In genomic region chr16:20938426-20938825, GRCh38 we compare ENCODE assay signal across 13 cellular contexts. TPM values are rescaled to one million over a fixed set of nuclear protein-coding genes. Genes with fewer than 3 reads are reported as not detected.
DNase-seq lines count a peak whose midpoint lies in the region; ATAC-seq and TF ChIP-seq lines count a peak whose summit lies in the region.
"Had no signal": no experiment of that assay in that cellular context is flagged by ENCODE, and none has a peak within 500 bp of the region (broad histone marks: within the 10 kb centered on the region; RNA-seq: fewer than 3 reads in every experiment).

No MANE protein-coding gene starts in this region.

- no peak overlapping the region for H3K4me3 ChIP-seq in epithelial cell of esophagus (ENCODE audit: low read length)
- H3K4me3 ChIP-seq: left ventricle myocardium inferior had no signal

- H3K9me3 Mint-ChIP-seq in activated naive CD8-positive, alpha-beta T cell treated with anti-CD3 and anti-CD28 coated beads, Interleukin-2, amount 10 ng/mL, durations not matched to agents 7 days and 5 days: no peaks in the 10 kb centered on the region
- no peaks in the 10 kb centered on the region for H3K9me3 Mint-ChIP-seq in activated naive CD8-positive, alpha-beta T cell treated with anti-CD3 and anti-CD28 coated beads for 36 hours
- no peaks in the 10 kb centered on the region for H3K9me3 Mint-ChIP-seq in stimulated activated naive CD8-positive, alpha-beta T cell treated with anti-CD3 and anti-CD28 coated beads, Interleukin-15, amount 100 ng/mL, for 72 hours
- H3K9me3 Mint-ChIP-seq: CD4-positive, alpha-beta T cell had no signal

- H3K4me3 Mint-ChIP-seq in activated naive CD8-positive, alpha-beta T cell treated with anti-CD3 and anti-CD28 coated beads, Interleukin-2, amount 10 ng/mL, durations not matched to agents 7 days and 5 days: no peak overlapping the region
- no peak overlapping the region for H3K4me3 Mint-ChIP-seq in activated naive CD8-positive, alpha-beta T cell treated with anti-CD3 and anti-CD28 coated beads for 36 hours
- H3K4me3 Mint-ChIP-seq in stimulated activated naive CD8-positive, alpha-beta T cell treated with anti-CD3 and anti-CD28 coated beads, Interleukin-15, amount 100 ng/mL, for 72 hours: no peak overlapping the region
- H3K4me3 Mint-ChIP-seq: CD4-positive, alpha-beta T cell had no signal

- peaks cover 17% of the 10 kb centered on the region for H3K4me1 Mint-ChIP-seq in activated naive CD8-positive, alpha-beta T cell treated with anti-CD3 and anti-CD28 coated beads, Interleukin-2, amount 10 ng/mL, durations not matched to agents 7 days and 5 days
- H3K4me1 Mint-ChIP-seq in activated naive CD8-positive, alpha-beta T cell treated with anti-CD3 and anti-CD28 coated beads for 36 hours: peaks cover 16% of the 10 kb centered on the region
- peaks cover 33% of the 10 kb centered on the region for H3K4me1 Mint-ChIP-seq in stimulated activated naive CD8-positive, alpha-beta T cell treated with anti-CD3 and anti-CD28 coated beads, Interleukin-15, amount 100 ng/mL, for 72 hours

- POLR2A ChIA-PET in activated naive CD8-positive, alpha-beta T cell treated with anti-CD3 and anti-CD28 coated beads, Interleukin-2, amount 10 ng/mL, durations not matched to agents 7 days and 5 days (lab: Charles Lee): interaction anchor here (0.9 kb wide), 2 partner anchors 9 to 27 kb away, joined by 4 read pairs; no protein-coding TSS in a partner anchor

- no peak overlapping the region for H3K27ac Mint-ChIP-seq in activated naive CD8-positive, alpha-beta T cell treated with anti-CD3 and anti-CD28 coated beads, Interleukin-2, amount 10 ng/mL, durations not matched to agents 7 days and 5 days
- H3K27ac Mint-ChIP-seq in activated naive CD8-positive, alpha-beta T cell treated with anti-CD3 and anti-CD28 coated beads for 36 hours: no peak overlapping the region
- no peak overlapping the region for H3K27ac Mint-ChIP-seq in stimulated activated naive CD8-positive, alpha-beta T cell treated with anti-CD3 and anti-CD28 coated beads, Interleukin-15, amount 100 ng/mL, for 72 hours
- H3K27ac Mint-ChIP-seq: CD4-positive, alpha-beta T cell had no signal

- H3K36me3 Mint-ChIP-seq in activated naive CD8-positive, alpha-beta T cell treated with anti-CD3 and anti-CD28 coated beads, Interleukin-2, amount 10 ng/mL, durations not matched to agents 7 days and 5 days: no peaks in the 10 kb centered on the region
- no peaks in the 10 kb centered on the region for H3K36me3 Mint-ChIP-seq in activated naive CD8-positive, alpha-beta T cell treated with anti-CD3 and anti-CD28 coated beads for 36 hours

- no peak for TF ChIP-seq CTCF in epithelial cell of esophagus (IDR thresholded peaks at IDR 0.05; ENCODE audit: insufficient read depth, low read depth, low read length, missing control alignments)

- peak; percentile 14 for ATAC-seq in activated naive CD8-positive, alpha-beta T cell treated with anti-CD3 and anti-CD28 coated beads, Interleukin-2, amount 10 ng/mL, durations not matched to agents 7 days and 5 days (ENCODE audit: low read depth)
- peak; percentile 67 for ATAC-seq in stimulated activated naive CD8-positive, alpha-beta T cell treated with anti-CD3 and anti-CD28 coated beads, Interleukin-15, amount 100 ng/mL, for 72 hours
- no peak for ATAC-seq in GM18858 (IDR thresholded peaks at IDR 0.05; ENCODE audit: unreplicated experiment)
- no peak for ATAC-seq in HG02571 (IDR thresholded peaks at IDR 0.05; ENCODE audit: unreplicated experiment)

- peaks cover 4% of the 10 kb centered on the region for H3K27me3 Mint-ChIP-seq in activated naive CD8-positive, alpha-beta T cell treated with anti-CD3 and anti-CD28 coated beads, Interleukin-2, amount 10 ng/mL, durations not matched to agents 7 days and 5 days
- H3K27me3 Mint-ChIP-seq in activated naive CD8-positive, alpha-beta T cell treated with anti-CD3 and anti-CD28 coated beads for 36 hours: peaks cover 6% of the 10 kb centered on the region
- peaks cover 6% of the 10 kb centered on the region for H3K27me3 Mint-ChIP-seq in stimulated activated naive CD8-positive, alpha-beta T cell treated with anti-CD3 and anti-CD28 coated beads, Interleukin-15, amount 100 ng/mL, for 72 hours
- H3K27me3 Mint-ChIP-seq: CD4-positive, alpha-beta T cell had no signal

- DNase-seq in activated naive CD8-positive, alpha-beta T cell treated with anti-CD3 and anti-CD28 coated beads, Interleukin-2, amount 10 ng/mL, durations not matched to agents 7 days and 5 days: no peak
- no peak for DNase-seq in activated naive CD8-positive, alpha-beta T cell treated with anti-CD3 and anti-CD28 coated beads for 36 hours
- DNase-seq in SW480 (ENCODE audit: low spot score) (peak; percentile 51), epithelial cell of esophagus (ENCODE audit: low read depth) (peak; percentile 32), NCI-H510A (lab: John Stamatoyannopoulos, UW) (no peak)
- DNase-seq in stimulated activated naive CD8-positive, alpha-beta T cell treated with anti-CD3 and anti-CD28 coated beads, Interleukin-15, amount 100 ng/mL, for 72 hours: no peak
- DNase-seq: activated CD8-positive, alpha-beta memory T cell treated with anti-CD3 and anti-CD28 coated beads, Interleukin-2, amount 50 U/mL, for 48 hours; CD4-positive, alpha-beta T cell; cerebellar nuclear complex; left ventricle myocardium inferior; NCI-H748 treated with DMSO at 0.1 percent for 48 hours had no signal

RNA-seq across cellular contexts. Expression of gene LYRM1, which starts 37.9 kb away (rescaled TPM):
- total RNA-seq in activated naive CD8-positive, alpha-beta T cell treated with anti-CD3 and anti-CD28 coated beads, Interleukin-2, amount 10 ng/mL, durations not matched to agents 7 days and 5 days: 10 to 100 TPM; 24.9 to 26.9 TPM
- 10 to 100 TPM; 22.8 to 25.0 TPM for total RNA-seq in activated naive CD8-positive, alpha-beta T cell treated with anti-CD3 and anti-CD28 coated beads for 36 hours

RNA-seq across cellular contexts. Expression of gene DCUN1D3, which starts 38.3 kb away (rescaled TPM):
- 10 to 100 TPM; 12.0 to 13.1 TPM for total RNA-seq in activated naive CD8-positive, alpha-beta T cell treated with anti-CD3 and anti-CD28 coated beads, Interleukin-2, amount 10 ng/mL, durations not matched to agents 7 days and 5 days
- total RNA-seq in activated naive CD8-positive, alpha-beta T cell treated with anti-CD3 and anti-CD28 coated beads for 36 hours: 1 to 10 TPM; 7.7 to 8.2 TPM

Comparison
In these comparisons a context has a peak if more than half of its experiments do, and no peak if none do; other contexts are left out.
1. ATAC-seq: peak in activated naive CD8-positive, alpha-beta T cell treated with anti-CD3 and anti-CD28 coated beads, Interleukin-2, amount 10 ng/mL, durations not matched to agents 7 days and 5 days (single experiment) and stimulated activated naive CD8-positive, alpha-beta T cell treated with anti-CD3 and anti-CD28 coated beads, Interleukin-15, amount 100 ng/mL, for 72 hours (single experiment); none in GM18858 (single experiment) and HG02571 (single experiment).
2. DNase-seq: peak in SW480 (single experiment) and epithelial cell of esophagus (single experiment); none in activated naive CD8-positive, alpha-beta T cell treated with anti-CD3 and anti-CD28 coated beads, Interleukin-2, amount 10 ng/mL, durations not matched to agents 7 days and 5 days (single experiment), activated naive CD8-positive, alpha-beta T cell treated with anti-CD3 and anti-CD28 coated beads for 36 hours (single experiment), stimulated activated naive CD8-positive, alpha-beta T cell treated with anti-CD3 and anti-CD28 coated beads, Interleukin-15, amount 100 ng/mL, for 72 hours (0 of 2) and NCI-H510A (single experiment).